ENCODE assay signal across 21 cellular contexts in the genomic region with DNA sequence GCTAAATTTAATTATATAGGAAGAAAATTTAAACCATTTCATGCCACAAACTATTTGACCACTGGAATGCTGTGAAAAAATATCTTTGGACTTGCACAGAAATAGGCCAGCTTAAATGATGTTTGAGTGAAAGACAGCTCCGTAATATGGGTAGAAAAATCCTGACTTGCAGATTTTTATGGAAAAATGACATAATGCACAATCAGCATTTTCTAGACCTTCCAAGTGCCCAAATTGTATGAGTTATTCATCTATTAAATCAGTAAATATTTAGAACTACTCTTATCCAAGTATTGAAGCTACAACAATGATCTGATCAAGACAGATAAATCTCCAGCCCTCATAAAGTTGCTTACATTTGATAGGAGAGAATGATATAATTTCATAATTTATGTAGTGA.
DNase-seq lines count a peak whose midpoint lies in the region; ATAC-seq, FAIRE-seq and TF ChIP-seq lines count a peak whose summit lies in the region.
"Had no signal": no experiment of that assay in that cellular context is flagged by ENCODE, and none has a peak within 500 bp of the region (broad histone marks: within the 10 kb centered on the region; RNA-seq: fewer than 3 reads in every experiment).

No MANE protein-coding gene starts in this region.

- FAIRE-seq in A549 (lab: Jason Lieb, UNC) = no peak
- FAIRE-seq in K562 (lab: Jason Lieb, UNC) = no peak
- FAIRE-seq: A204.1, D721Med, G401.6, GM12891, GM19239 had no signal

- no peak overlapping the region for H2BK120ac ChIP-seq in IMR-90 (ENCODE audit: low read depth, low read length)

- ATAC-seq in A549 = no peak
- no peak for ATAC-seq in IMR-90 (ENCODE audit: low read depth)
- no peak for ATAC-seq in K562
- ATAC-seq: CD8-positive, alpha-beta T cell had no signal

- intact Hi-C loops in IMR-90 (cut with micrococcal nuclease) = no loop called here
- intact Hi-C loops in K562 (cut with micrococcal nuclease) = no loop called here
- intact Hi-C loops in cardiac septum (cut with DNase I) = no loop called here

- H3K18ac ChIP-seq in IMR-90 (ENCODE audit: low read depth, low read length) = no peak overlapping the region

- H3K27ac ChIP-seq in A549 = no peak overlapping the region
- no peak overlapping the region for H3K27ac ChIP-seq in IMR-90 (ENCODE audit: insufficient read depth, low read length)
- no peak overlapping the region for H3K27ac ChIP-seq in K562 (ENCODE audit: extremely low read depth, low read depth, low read length)
- H3K27ac ChIP-seq: BLaER1 treated with 17β-estradiol and CSF1 and Interleukin-3, amounts not matched to agents 10 nM and 100 nM; C4-2B had no signal

- no peaks in the 10 kb centered on the region for H3K79me2 ChIP-seq in K562 (ENCODE audit: control insufficient read depth, insufficient read depth, low read length)

- no peak overlapping the region for H3K4me3 ChIP-seq in A549
- H3K4me3 ChIP-seq in IMR-90 (ENCODE audit: insufficient read depth, low read depth, low read length) = no peak overlapping the region
- no peak overlapping the region for H3K4me3 ChIP-seq in K562
- H3K4me3 ChIP-seq: BLaER1 treated with 17β-estradiol and CSF1 and Interleukin-3, amounts not matched to agents 10 nM and 100 nM had no signal

- no peak overlapping the region for H2AK9ac ChIP-seq in IMR-90 (replicated peaks; ENCODE audit: low read depth, low read length, poor library complexity)

- H4K91ac ChIP-seq in IMR-90 (ENCODE audit: insufficient read depth, low read depth, low read length) = no peak overlapping the region

- no peak overlapping the region for H4K5ac ChIP-seq in IMR-90 (ENCODE audit: low read depth, low read length)

- WGBS in A549 (ENCODE audit: missing lambda C conversion rate) = 10% methylated on average over 1 of the region's 1 CpG
- no CpG with 5 or more reads among the region's 1 CpG for WGBS in IMR-90 (ENCODE audit: extremely low coverage in 2 of 2, insufficient read length in 1 of 2), 2 experiments
- WGBS in K562 (ENCODE audit: insufficient coverage, low coverage, missing lambda C conversion rate) = 0% methylated on average over 1 of the region's 1 CpG

- no peak overlapping the region for H2BK15ac ChIP-seq in IMR-90 (ENCODE audit: low read depth, low read length)

- BruUV-seq in IMR-90 (replicated peaks; lab: Mats Ljungman, UMichigan) (no TSS peak), K562 (replicated peaks; lab: Mats Ljungman, UMichigan) (no TSS peak)

- H3K14ac ChIP-seq in IMR-90 (replicated peaks; ENCODE audit: low read depth, low read length) = no peak overlapping the region

- H3K4me2 ChIP-seq in A549 = no peak overlapping the region
- no peak overlapping the region for H3K4me2 ChIP-seq in IMR-90 (ENCODE audit: low read depth, low read length)
- no peak overlapping the region for H3K4me2 ChIP-seq in K562 (ENCODE audit: insufficient read depth, low read length)
- H3K4me2 ChIP-seq: BLaER1 treated with 17β-estradiol and CSF1 and Interleukin-3, amounts not matched to agents 10 nM and 100 nM had no signal

- H3K9me1 ChIP-seq in IMR-90 (ENCODE audit: insufficient read depth, low read length) (no peaks in the 10 kb centered on the region), K562 (ENCODE audit: control insufficient read depth, insufficient read depth, low read length) (no peaks in the 10 kb centered on the region)

- CTCF ChIA-PET in A549 (lab: Yijun Ruan, JAX) = no interaction called here
- CTCF ChIA-PET in IMR-90 (lab: Yijun Ruan, JAX) = no interaction called here
- CTCF ChIA-PET in K562 (lab: Yijun Ruan, JAX; ENCODE audit: low intra/inter-chr PET ratio) = no interaction called here

- TF ChIP-seq POLR2A in A549 (IDR thresholded peaks at IDR 0.05; ENCODE audit: low read length) = no peak
- no peak for TF ChIP-seq POLR2A in IMR-90 (IDR thresholded peaks at IDR 0.05; ENCODE audit: low read depth, low read length)
- no peak for TF ChIP-seq POLR2A in K562 (conservative IDR thresholded peaks at IDR 0.05)

- H3K36me3 ChIP-seq in IMR-90 (ENCODE audit: control insufficient read depth, insufficient read depth, low read length) (no peaks in the 10 kb centered on the region), K562 (ENCODE audit: control insufficient read depth, insufficient read depth, low read length) (no peaks in the 10 kb centered on the region)
- H3K36me3 ChIP-seq: BLaER1 treated with 17β-estradiol and CSF1 and Interleukin-3, amounts not matched to agents 10 nM and 100 nM had no signal

- no peak for TF ChIP-seq CTCF in A549 (IDR thresholded peaks at IDR 0.05)
- no peak for TF ChIP-seq CTCF in IMR-90 (conservative IDR thresholded peaks at IDR 0.05; ENCODE audit: low read depth, low read length)
- no peak for TF ChIP-seq CTCF in K562 (IDR thresholded peaks at IDR 0.05 in 2 of 3, conservative IDR thresholded peaks at IDR 0.05 in 1 of 3; ENCODE audit: insufficient read depth in 2 of 3, low read depth in 1 of 3, low read length in 3 of 3)

- dilution Hi-C loops in IMR-90 (cut with HindIII; ENCODE audit: low sequenced_read_pairs, unreplicated experiment) = no loop called here

- no peak overlapping the region for H2BK5ac ChIP-seq in IMR-90 (ENCODE audit: low read depth, low read length, poor library complexity, severe bottlenecking)

- H2BK20ac ChIP-seq in IMR-90 (ENCODE audit: low read depth, low read length) = no peak overlapping the region

- H3K23ac ChIP-seq in IMR-90 (ENCODE audit: low read depth, low read length) = no peak overlapping the region

- H3K56ac ChIP-seq in IMR-90 (ENCODE audit: extremely low read depth, insufficient read depth, low read length) = no peak overlapping the region

- H2AFZ ChIP-seq in IMR-90 (replicated peaks; ENCODE audit: low read length, poor library complexity) (no peak overlapping the region), K562 (ENCODE audit: low read depth, low read length) (no peak overlapping the region)

- DNase-seq in A549 (ENCODE audit: low read depth in 1 of 2, low spot score in 1 of 2) = no peak
- no peak for DNase-seq in IMR-90
- DNase-seq in K562 (ENCODE audit: extremely low read depth in 1 of 4, low spot score in 3 of 4) = no peak
- no peak for DNase-seq in OCI-M1 (lab: John Stamatoyannopoulos, UW)
- no peak for DNase-seq in retina
- DNase-seq in cardiac septum (ENCODE audit: low spot score) = no peak
- DNase-seq: 8988T; AML-193; Caco-2; Calu3; CD4-positive, alpha-beta T cell; CD8-positive, alpha-beta T cell; DMS79 treated with DMSO at 0.1 percent for 48 hours; GF-D8 had no signal

- POLR2A ChIA-PET in A549 (lab: Yijun Ruan, JAX) (no interaction called here), IMR-90 (lab: Charles Lee; ENCODE audit: unreplicated experiment) (no interaction called here), K562 (lab: Yijun Ruan, JAX) (no interaction called here)

- no peak overlapping the region for H4K8ac ChIP-seq in IMR-90 (ENCODE audit: low read depth in 2 of 2, low read length in 2 of 2)

- H3K9ac ChIP-seq in IMR-90 (ENCODE audit: low read depth, low read length) (no peak overlapping the region), K562 (ENCODE audit: insufficient read depth in 1 of 2, low read depth in 2 of 2, low read length in 2 of 2) (no peak overlapping the region)
- H3K9ac ChIP-seq: BLaER1 treated with 17β-estradiol and CSF1 and Interleukin-3, amounts not matched to agents 10 nM and 100 nM had no signal

- no peaks in the 10 kb centered on the region for H3K79me1 ChIP-seq in IMR-90 (ENCODE audit: low read depth in 1 of 2, low read length in 2 of 2)

- H3K27me3 ChIP-seq in IMR-90 (ENCODE audit: control insufficient read depth, insufficient read depth, low read length) (no peaks in the 10 kb centered on the region), K562 (ENCODE audit: control insufficient read depth in 2 of 2, insufficient read depth in 2 of 2, low read length in 2 of 2) (no peaks in the 10 kb centered on the region)
- H3K27me3 ChIP-seq: BLaER1 treated with 17β-estradiol and CSF1 and Interleukin-3, amounts not matched to agents 10 nM and 100 nM had no signal

- TF ChIP-seq RAD21 in A549 (conservative IDR thresholded peaks at IDR 0.05 in 1 of 2, IDR thresholded peaks at IDR 0.05 in 1 of 2) (no peak), IMR-90 (IDR thresholded peaks at IDR 0.05; ENCODE audit: low read length) (no peak), K562 (CRISPR knock-in tag; conservative IDR thresholded peaks at IDR 0.05 in 1 of 2, IDR thresholded peaks at IDR 0.05 in 1 of 2) (no peak)

- no peaks in the 10 kb centered on the region for H3K9me3 ChIP-seq in A549
- H3K9me3 ChIP-seq in IMR-90 (ENCODE audit: control insufficient read depth, insufficient read depth, low read length) = peaks cover 7% of the 10 kb centered on the region
- no peaks in the 10 kb centered on the region for H3K9me3 ChIP-seq in K562 (replicated peaks; ENCODE audit: control insufficient read depth, insufficient read depth, low read depth, low read length)
- H3K9me3 ChIP-seq: BLaER1 treated with 17β-estradiol and CSF1 and Interleukin-3, amounts not matched to agents 10 nM and 100 nM; Caco-2 had no signal

- H4K20me1 ChIP-seq in IMR-90 (ENCODE audit: insufficient read depth, low read length) (no peaks in the 10 kb centered on the region), K562 (replicated peaks; ENCODE audit: control insufficient read depth, insufficient read depth, low read length) (no peaks in the 10 kb centered on the region)
- H4K20me1 ChIP-seq: BLaER1 treated with 17β-estradiol and CSF1 and Interleukin-3, amounts not matched to agents 10 nM and 100 nM had no signal

- H2AK5ac ChIP-seq in IMR-90 (ENCODE audit: low read depth, low read length) = no peak overlapping the region

- in situ Hi-C loops in IMR-90 (cut with MboI; ENCODE audit: low sequenced_read_pairs) = no loop called here
- in situ Hi-C loops in K562 (cut with MboI) = no loop called here

- no peak for TF ChIP-seq EP300 in A549 (IDR thresholded peaks at IDR 0.05)
- no peak for TF ChIP-seq EP300 in K562 (IDR thresholded peaks at IDR 0.05; ENCODE audit: low read length)

- H3K4me1 ChIP-seq in A549 (no peaks in the 10 kb centered on the region), IMR-90 (ENCODE audit: control insufficient read depth, insufficient read depth, low read length) (no peaks in the 10 kb centered on the region), K562 (replicated peaks in 1 of 2; ENCODE audit: control insufficient read depth in 2 of 2, insufficient read depth in 2 of 2, low read length in 2 of 2) (no peaks in the 10 kb centered on the region)
- H3K4me1 ChIP-seq: BLaER1 treated with 17β-estradiol and CSF1 and Interleukin-3, amounts not matched to agents 10 nM and 100 nM had no signal

- no peak overlapping the region for H3K4ac ChIP-seq in IMR-90 (ENCODE audit: low read depth, low read length)

TF ChIP-seq in A549, 52 proteins besides CTCF, POLR2A, EP300 and RAD21 (continues in another document):
- TF ChIP-seq MAFK (IDR thresholded peaks at IDR 0.05; ENCODE audit: partially characterized antibody) = peak; percentile 92
- TF ChIP-seq EHF (CRISPR knock-in tag; IDR thresholded peaks at IDR 0.05) = no peak

TF ChIP-seq in IMR-90, 13 proteins besides CTCF, POLR2A, EP300 and RAD21:
- TF ChIP-seq MAZ (IDR thresholded peaks at IDR 0.05; ENCODE audit: borderline replicate concordance, low read depth, low read length) (no peak), MAFK (IDR thresholded peaks at IDR 0.05; ENCODE audit: low read depth, low read length) (peak; percentile 96)

TF ChIP-seq in K562, 482 proteins besides CTCF, POLR2A, EP300 and RAD21 (continues in another document):
- TF ChIP-seq MAFK (IDR thresholded peaks at IDR 0.05; ENCODE audit: low read length) (peak; percentile 91), MTA1 (IDR thresholded peaks at IDR 0.05; ENCODE audit: borderline replicate concordance) (no peak), MAFG (tag; conservative IDR thresholded peaks at IDR 0.05) (peak; percentile 64), MAFF (IDR thresholded peaks at IDR 0.05; ENCODE audit: low read length) (peak; percentile 87)

Comparison
In these comparisons a context has a peak if more than half of its experiments do, and no peak if none do; other contexts are left out.
1. Of the 35 proteins assayed by ChIP-seq in both K562 and A549: peak only in K562: none; only in A549: none; in both: MAFK; in neither: 34.